In the genomic region with DNA sequence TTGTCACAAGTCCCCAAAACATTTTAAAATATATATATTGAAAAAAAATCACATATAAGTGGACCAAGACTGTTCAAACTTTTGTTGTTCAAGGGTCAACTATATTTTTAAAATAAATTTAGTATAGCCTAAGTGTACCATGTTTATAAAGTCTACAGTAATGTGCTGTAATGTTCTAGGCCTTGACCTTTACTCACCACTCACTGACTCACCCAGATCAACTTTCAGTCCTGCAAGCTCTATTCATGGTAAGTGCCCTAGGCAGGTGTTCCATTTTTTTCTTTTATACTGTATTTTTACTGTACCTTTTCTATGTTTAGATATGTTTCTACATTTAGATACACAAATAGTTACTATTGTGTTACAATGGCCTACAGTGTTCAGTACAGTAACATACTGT, we compare ENCODE assay signal across 22 cellular contexts. TPM values are rescaled to one million over a fixed set of nuclear protein-coding genes. Genes with fewer than 3 reads are reported as not detected.
DNase-seq lines count a peak whose midpoint lies in the region; ATAC-seq and TF ChIP-seq lines count a peak whose summit lies in the region.
"Had no signal": no experiment of that assay in that cellular context is flagged by ENCODE, and none has a peak within 500 bp of the region (broad histone marks: within the 10 kb centered on the region; RNA-seq: fewer than 3 reads in every experiment).

No MANE protein-coding gene starts in this region.

- H4K20me1 ChIP-seq in IMR-90 (ENCODE audit: insufficient read depth, low read length): no peaks in the 10 kb centered on the region

- TF ChIP-seq CTCF in IMR-90 (conservative IDR thresholded peaks at IDR 0.05; ENCODE audit: low read depth, low read length): no peak
- TF ChIP-seq CTCF in coronary artery (IDR thresholded peaks at IDR 0.05): no peak

- no peak overlapping the region for H2AK9ac ChIP-seq in IMR-90 (replicated peaks; ENCODE audit: low read depth, low read length, poor library complexity)

- dilution Hi-C loops in IMR-90 (cut with HindIII; ENCODE audit: low sequenced_read_pairs, unreplicated experiment): no loop called here

- H3K23ac ChIP-seq in IMR-90 (ENCODE audit: low read depth, low read length): no peak overlapping the region
- H3K23ac ChIP-seq in trophoblast cell (ENCODE audit: low read length): no peak overlapping the region

- H3K9me3 ChIP-seq in IMR-90 (ENCODE audit: control insufficient read depth, insufficient read depth, low read length) (no peaks in the 10 kb centered on the region), SJCRH30 (replicated peaks) (peaks cover 6% of the 10 kb centered on the region; the same call in 1 of the 2 replicates), trophoblast cell (ENCODE audit: insufficient read depth, low read depth, low read length) (no peaks in the 10 kb centered on the region)
- H3K9me3 ChIP-seq: ascending aorta, sigmoid colon, tibial nerve had no signal

- intact Hi-C loops in IMR-90 (cut with micrococcal nuclease): no loop called here

- H4K12ac ChIP-seq in trophoblast cell (ENCODE audit: low read depth, low read length): no peak overlapping the region

- TF ChIP-seq POLR2A in IMR-90 (IDR thresholded peaks at IDR 0.05; ENCODE audit: low read depth, low read length): no peak

- H3K27me3 ChIP-seq in IMR-90 (ENCODE audit: control insufficient read depth, insufficient read depth, low read length) (no peaks in the 10 kb centered on the region), SJCRH30 (no peaks in the 10 kb centered on the region), trophoblast cell (ENCODE audit: insufficient read depth, low read length) (no peaks in the 10 kb centered on the region)
- H3K27me3 ChIP-seq: ascending aorta, sigmoid colon, tibial nerve had no signal

- H3K9me1 ChIP-seq in IMR-90 (ENCODE audit: insufficient read depth, low read length): no peaks in the 10 kb centered on the region

- H4K8ac ChIP-seq in IMR-90 (ENCODE audit: low read depth in 2 of 2, low read length in 2 of 2) (no peak overlapping the region), trophoblast cell (ENCODE audit: low read depth, low read length) (no peak overlapping the region)

- H2BK12ac ChIP-seq in trophoblast cell (ENCODE audit: low read length): no peak overlapping the region

- H2BK120ac ChIP-seq in IMR-90 (ENCODE audit: low read depth, low read length): no peak overlapping the region
- H2BK120ac ChIP-seq in trophoblast cell (ENCODE audit: insufficient read depth, low read length, poor library complexity): no peak overlapping the region

- no peak overlapping the region for H4K5ac ChIP-seq in IMR-90 (ENCODE audit: low read depth, low read length)

- TF ChIP-seq RAD21 in IMR-90 (IDR thresholded peaks at IDR 0.05; ENCODE audit: low read length): no peak

- H3K4me2 ChIP-seq in IMR-90 (ENCODE audit: low read depth, low read length) (no peak overlapping the region), trophoblast cell (ENCODE audit: low read length) (no peak overlapping the region)
- H3K4me2 ChIP-seq: KMS-11 had no signal

- H3K4me3 ChIP-seq in IMR-90 (ENCODE audit: insufficient read depth, low read depth, low read length): no peak overlapping the region
- no peak overlapping the region for H3K4me3 ChIP-seq in SJCRH30
- no peak overlapping the region for H3K4me3 ChIP-seq in trophoblast cell (ENCODE audit: low read depth, low read length)
- no peak overlapping the region for H3K4me3 ChIP-seq in coronary artery
- H3K4me3 ChIP-seq: ascending aorta, lung, sigmoid colon, tibial nerve had no signal

- no peak overlapping the region for H3K4ac ChIP-seq in IMR-90 (ENCODE audit: low read depth, low read length)
- H3K4ac ChIP-seq in trophoblast cell (ENCODE audit: low read depth, low read length): no peak overlapping the region

- no peak overlapping the region for H3K14ac ChIP-seq in IMR-90 (replicated peaks; ENCODE audit: low read depth, low read length)
- no peak overlapping the region for H3K14ac ChIP-seq in trophoblast cell (ENCODE audit: low read length)

- no peaks in the 10 kb centered on the region for H3K79me2 ChIP-seq in trophoblast cell (ENCODE audit: control insufficient read depth, insufficient read depth, low read length, poor library complexity)

- H3K79me1 ChIP-seq in IMR-90 (ENCODE audit: low read depth in 1 of 2, low read length in 2 of 2) (no peaks in the 10 kb centered on the region), trophoblast cell (ENCODE audit: low read length) (no peaks in the 10 kb centered on the region)

- DNase-seq in IMR-90: peak; percentile 74
- peak; percentile 18 to 59 for DNase-seq in SJCRH30
- DNase-seq in fibroblast of peridontal ligament (ENCODE audit: extremely low read depth): peak; percentile 25
- peak; percentile 18 for DNase-seq in stromal cell of bone marrow (ENCODE audit: low read depth)
- DNase-seq in trophoblast cell: no peak
- no peak for DNase-seq in coronary artery (ENCODE audit: low spot score)
- DNase-seq in stimulated activated CD4-positive, alpha-beta T cell treated with anti-CD3 and anti-CD28 coated beads, Interleukin-2, amount 100 ng/mL, for 24 hours: no peak
- DNase-seq: activated CD4-positive, alpha-beta T cell treated with anti-CD3 and anti-CD28 coated beads, Interleukin-2, amount 50 U/mL, for 48 hours; activated CD8-positive, alpha-beta memory T cell treated with anti-CD3 and anti-CD28 coated beads, Interleukin-2, amount 50 U/mL, for 48 hours; cerebellar nuclear complex; kidney; NCI-H1092; NCI-H187 treated with DMSO at 0.1 percent for 48 hours; NCI-H69; Right ventricle myocardium superior; sigmoid colon; stimulated activated naive CD8-positive, alpha-beta T cell treated with anti-CD3 and anti-CD28 coated beads, Interleukin-15, amount 100 ng/mL, for 72 hours had no signal

- peak; percentile 90 for ATAC-seq in IMR-90 (ENCODE audit: low read depth)
- ATAC-seq: activated T-helper 17 cell treated with anti-CD3 and anti-CD28 coated beads, Interleukin-2, amount 50 U/mL, for 72 hours; stimulated activated naive CD8-positive, alpha-beta T cell treated with anti-CD3 and anti-CD28 coated beads, Interleukin-15, amount 100 ng/mL, for 72 hours had no signal

- no peak overlapping the region for H3K27ac ChIP-seq in IMR-90 (ENCODE audit: insufficient read depth, low read length)
- H3K27ac ChIP-seq in SJCRH30: no peak overlapping the region
- H3K27ac ChIP-seq in trophoblast cell (ENCODE audit: low read depth, low read length): no peak overlapping the region
- H3K27ac ChIP-seq in coronary artery: no peak overlapping the region
- H3K27ac ChIP-seq: ascending aorta, KMS-11, sigmoid colon, tibial nerve had no signal

- no TSS peak for BruUV-seq in IMR-90 (replicated peaks; lab: Mats Ljungman, UMichigan)

- CTCF ChIA-PET in IMR-90 (lab: Yijun Ruan, JAX): no interaction called here

- H2BK20ac ChIP-seq in IMR-90 (ENCODE audit: low read depth, low read length): no peak overlapping the region

- no peak overlapping the region for H2BK15ac ChIP-seq in IMR-90 (ENCODE audit: low read depth, low read length)

- H2AFZ ChIP-seq in IMR-90 (replicated peaks; ENCODE audit: low read length, poor library complexity): no peak overlapping the region
- no peak overlapping the region for H2AFZ ChIP-seq in trophoblast cell (ENCODE audit: insufficient read depth, low read length, poor library complexity)

- POLR2A ChIA-PET in IMR-90 (lab: Charles Lee; ENCODE audit: unreplicated experiment): no interaction called here

- in situ Hi-C loops in IMR-90 (cut with MboI; ENCODE audit: low sequenced_read_pairs): no loop called here

- H4K91ac ChIP-seq in IMR-90 (ENCODE audit: insufficient read depth, low read depth, low read length) (no peak overlapping the region), trophoblast cell (ENCODE audit: low read depth, low read length) (no peak overlapping the region)

- no peaks in the 10 kb centered on the region for H3K36me3 ChIP-seq in IMR-90 (ENCODE audit: control insufficient read depth, insufficient read depth, low read length)
- H3K36me3 ChIP-seq in SJCRH30: no peaks in the 10 kb centered on the region
- H3K36me3 ChIP-seq in trophoblast cell (ENCODE audit: control insufficient read depth in 1 of 2, insufficient read depth in 2 of 2, low read length in 2 of 2): no peaks in the 10 kb centered on the region
- H3K36me3 ChIP-seq: ascending aorta, sigmoid colon, tibial nerve had no signal

- H3K18ac ChIP-seq in IMR-90 (ENCODE audit: low read depth, low read length) (no peak overlapping the region), trophoblast cell (ENCODE audit: low read length) (no peak overlapping the region)

- H3K9ac ChIP-seq in IMR-90 (ENCODE audit: low read depth, low read length) (no peak overlapping the region), trophoblast cell (ENCODE audit: low read length) (no peak overlapping the region)
- H3K9ac ChIP-seq: KMS-11 had no signal

- H3K4me1 ChIP-seq in IMR-90 (ENCODE audit: control insufficient read depth, insufficient read depth, low read length) (no peaks in the 10 kb centered on the region), SJCRH30 (peaks cover 12% of the 10 kb centered on the region), trophoblast cell (ENCODE audit: control insufficient read depth in 1 of 2, insufficient read depth in 2 of 2, low read length in 2 of 2) (no peaks in the 10 kb centered on the region)
- H3K4me1 ChIP-seq: ascending aorta, sigmoid colon, tibial nerve had no signal

- no peak overlapping the region for H3K56ac ChIP-seq in IMR-90 (ENCODE audit: extremely low read depth, insufficient read depth, low read length)

- H2BK5ac ChIP-seq in IMR-90 (ENCODE audit: low read depth, low read length, poor library complexity, severe bottlenecking) (no peak overlapping the region), trophoblast cell (ENCODE audit: low read depth, low read length, poor library complexity) (no peak overlapping the region)

- H2AK5ac ChIP-seq in IMR-90 (ENCODE audit: low read depth, low read length) (no peak overlapping the region), trophoblast cell (ENCODE audit: low read length) (no peak overlapping the region)

TF ChIP-seq in IMR-90, 13 proteins besides CTCF, POLR2A, EP300 and RAD21:
- no peak for TF ChIP-seq BHLHE40 (IDR thresholded peaks at IDR 0.05; ENCODE audit: low read depth, low read length)
- 0 out of 2 replicates have a peak, but pooled peaks have one; percentile 11 for TF ChIP-seq FOS (IDR thresholded peaks at IDR 0.05; ENCODE audit: low read depth, low read length)
- TF ChIP-seq MXI1 (IDR thresholded peaks at IDR 0.05; ENCODE audit: borderline replicate concordance, low read depth, low read length): no peak
TF ChIP-seq in IMR-90: peak in this region for 1.

RNA-seq across cellular contexts. Expression of a gene that starts 23.4 kb away (rescaled TPM):
- 31.9 and 36.4 TPM in 2 replicates for total RNA-seq in IMR-90 (2012; rRNA removed)
- 10.6 and 12.5 TPM in 2 replicates for polyA plus RNA-seq in IMR-90 (2012; rRNA removed)
- polyA plus RNA-seq in IMR-90 (2012; cell fraction: cytosol; rRNA removed): 6.4 and 7.7 TPM in 2 replicates
- 4.2 and 12.2 TPM in 2 replicates for polyA plus RNA-seq in IMR-90 (2012; cell fraction: nucleus; rRNA removed; ENCODE audit: low replicate concordance)
- 121 and 129 TPM in 2 replicates for total RNA-seq in SJCRH30 (2014; rRNA removed; shearing (Covaris generic))
- polyA plus RNA-seq in trophoblast cell (2013): 2.4 and 2.5 TPM in 2 replicates
- total RNA-seq: activated T-helper 17 cell treated with anti-CD3 and anti-CD28 coated beads, Interleukin-2, amount 50 U/mL, for 72 hours had no signal

Comparison
In these comparisons a context has a peak if more than half of its experiments do, and no peak if none do; other contexts are left out.
1. DNase-seq: peak in IMR-90 (single experiment), SJCRH30 (2 of 2), fibroblast of peridontal ligament (single experiment) and stromal cell of bone marrow (single experiment); none in trophoblast cell (0 of 2), coronary artery (single experiment) and stimulated activated CD4-positive, alpha-beta T cell treated with anti-CD3 and anti-CD28 coated beads, Interleukin-2, amount 100 ng/mL, for 24 hours (0 of 2).